Comparison of ENCODE assay signal across 16 cellular contexts in genomic region chr2:43325448-43325811, GRCh38.
DNase-seq lines count a peak whose midpoint lies in the region; ATAC-seq and TF ChIP-seq lines count a peak whose summit lies in the region.
"Had no signal": no experiment of that assay in that cellular context is flagged by ENCODE, and none has a peak within 500 bp of the region (broad histone marks: within the 10 kb centered on the region; RNA-seq: fewer than 3 reads in every experiment).

No MANE protein-coding gene starts in this region.

- H3K4me1 Mint-ChIP-seq in natural killer cell treated with Interleukin-12 subunit alpha and Interleukin-12 subunit beta and Interleukin-15 and Interleukin-18, amount 100 ng/mL, for 72 hours (ENCODE audit: low read depth in 2 of 2), result peaks cover 0 to 8% of the 10 kb centered on the region in 2 donors

- H3K27ac Mint-ChIP-seq in natural killer cell treated with Interleukin-12 subunit alpha and Interleukin-12 subunit beta and Interleukin-15 and Interleukin-18, amount 100 ng/mL, for 72 hours, result no peak overlapping the region
- H3K27ac Mint-ChIP-seq: T-cell had no signal

- TF ChIP-seq EP300 in gastroesophageal sphincter (IDR thresholded peaks at IDR 0.05), result no peak

- H3K36me3 Mint-ChIP-seq in natural killer cell treated with Interleukin-12 subunit alpha and Interleukin-12 subunit beta and Interleukin-15 and Interleukin-18, amount 100 ng/mL, for 72 hours, result no peaks in the 10 kb centered on the region

- H3K4me3 ChIP-seq in adipocyte (ENCODE audit: low read length) (peak overlapping the region; percentile 15), gastroesophageal sphincter (no peak overlapping the region), parathyroid adenoma (ENCODE audit: low read depth, low read length) (no peak overlapping the region), thyroid gland (replicated peaks in 1 of 3) (no peak overlapping the region)

- no peaks in the 10 kb centered on the region for H3K27me3 Mint-ChIP-seq in natural killer cell treated with Interleukin-12 subunit alpha and Interleukin-12 subunit beta and Interleukin-15 and Interleukin-18, amount 100 ng/mL, for 72 hours
- H3K27me3 Mint-ChIP-seq: T-cell had no signal

- H3K9me3 ChIP-seq in adipocyte (ENCODE audit: control insufficient read depth, low read length) (no peaks in the 10 kb centered on the region), gastroesophageal sphincter (no peaks in the 10 kb centered on the region), parathyroid adenoma (ENCODE audit: control insufficient read depth, low read length) (no peaks in the 10 kb centered on the region), thyroid gland (no peaks in the 10 kb centered on the region)

- intact Hi-C loops in thyroid gland (cut with DNase I), result no loop called here

- H3K27me3 ChIP-seq in adipocyte (replicated peaks; ENCODE audit: control insufficient read depth, insufficient read depth, low read length) (no peaks in the 10 kb centered on the region), gastroesophageal sphincter (no peaks in the 10 kb centered on the region), parathyroid adenoma (ENCODE audit: control insufficient read depth, insufficient read depth, low read length) (no peaks in the 10 kb centered on the region), thyroid gland (no peaks in the 10 kb centered on the region)

- H3K9ac ChIP-seq in adipocyte (ENCODE audit: low read length) (peak overlapping the region; percentile 73), parathyroid adenoma (no peak overlapping the region)

- H3K36me3 ChIP-seq in adipocyte (ENCODE audit: control insufficient read depth, insufficient read depth, low read length, severe bottlenecking) (peaks cover 4% of the 10 kb centered on the region), gastroesophageal sphincter (no peaks in the 10 kb centered on the region), parathyroid adenoma (ENCODE audit: control insufficient read depth, insufficient read depth, low read length) (no peaks in the 10 kb centered on the region), thyroid gland (no peaks in the 10 kb centered on the region)

- H3K4me3 Mint-ChIP-seq in natural killer cell treated with Interleukin-12 subunit alpha and Interleukin-12 subunit beta and Interleukin-15 and Interleukin-18, amount 100 ng/mL, for 72 hours, result no peak overlapping the region
- H3K4me3 Mint-ChIP-seq: T-cell had no signal

- H3K4me2 ChIP-seq in parathyroid adenoma (ENCODE audit: low read length), result no peak overlapping the region

- TF ChIP-seq POLR2A in gastroesophageal sphincter (IDR thresholded peaks at IDR 0.05), result no peak
- no peak for TF ChIP-seq POLR2A in thyroid gland (IDR thresholded peaks at IDR 0.05)

- H3K4me1 ChIP-seq in adipocyte (ENCODE audit: control insufficient read depth, insufficient read depth, low read length), result peaks cover 20% of the 10 kb centered on the region
- H3K4me1 ChIP-seq in gastroesophageal sphincter, result peaks cover 4 to 74% (median 16%) of the 10 kb centered on the region in 3 donors
- H3K4me1 ChIP-seq in parathyroid adenoma, result no peaks in the 10 kb centered on the region
- H3K4me1 ChIP-seq in thyroid gland, result peaks cover 32 to 48% of the 10 kb centered on the region in 2 donors

- DNase-seq in adipocyte (ENCODE audit: low read depth) (no peak), thyroid gland (no peak), AG08395 (ENCODE audit: low spot score) (no peak), KG1 (lab: John Stamatoyannopoulos, UW) (no peak)
- DNase-seq in natural killer cell treated with Interleukin-12 subunit alpha and Interleukin-12 subunit beta and Interleukin-15 and Interleukin-18, amount 100 ng/mL, for 72 hours (ENCODE audit: low spot score), result no peak
- DNase-seq: activated naive CD4-positive, alpha-beta T cell; foreskin fibroblast; Karpas-422; NCI-H1092 treated with DMSO at 0.1 percent for 48 hours; NCI-H2107; NCI-H524 treated with DMSO at 0.1 percent for 48 hours; T-cell had no signal

- no peak for ATAC-seq in gastroesophageal sphincter
- no peak for ATAC-seq in natural killer cell treated with Interleukin-12 subunit alpha and Interleukin-12 subunit beta and Interleukin-15 and Interleukin-18, amount 100 ng/mL, for 72 hours
- ATAC-seq in GM21423 (IDR thresholded peaks at IDR 0.05; ENCODE audit: unreplicated experiment), result no peak
- ATAC-seq: HCT116, T-cell had no signal

- TF ChIP-seq CTCF in gastroesophageal sphincter (IDR thresholded peaks at IDR 0.05), result no peak
- no peak for TF ChIP-seq CTCF in parathyroid adenoma (IDR thresholded peaks at IDR 0.05)
- no peak for TF ChIP-seq CTCF in thyroid gland (IDR thresholded peaks at IDR 0.05)

- H3K9me3 Mint-ChIP-seq in natural killer cell treated with Interleukin-12 subunit alpha and Interleukin-12 subunit beta and Interleukin-15 and Interleukin-18, amount 100 ng/mL, for 72 hours, result no peaks in the 10 kb centered on the region
- H3K9me3 Mint-ChIP-seq: T-cell had no signal

- H3K27ac ChIP-seq in gastroesophageal sphincter, result peak overlapping the region; percentile 82 to 87 (median 83)
- peak overlapping the region; percentile 33 for H3K27ac ChIP-seq in parathyroid adenoma
- peak overlapping the region; percentile 54 to 73 (median 66) for H3K27ac ChIP-seq in thyroid gland

- H2AFZ ChIP-seq in parathyroid adenoma, result no peak overlapping the region

- H3K79me2 ChIP-seq in parathyroid adenoma, result no peaks in the 10 kb centered on the region

Comparison
In these comparisons a context has a peak if more than half of its experiments do, and no peak if none do; other contexts are left out.
1. H3K27ac ChIP-seq: peak in every context shown above with its lines; median percentile 83 in gastroesophageal sphincter; 66 in thyroid gland; 33 in parathyroid adenoma.